19 cellular contexts compared by ENCODE assay signal in the genomic region with DNA sequence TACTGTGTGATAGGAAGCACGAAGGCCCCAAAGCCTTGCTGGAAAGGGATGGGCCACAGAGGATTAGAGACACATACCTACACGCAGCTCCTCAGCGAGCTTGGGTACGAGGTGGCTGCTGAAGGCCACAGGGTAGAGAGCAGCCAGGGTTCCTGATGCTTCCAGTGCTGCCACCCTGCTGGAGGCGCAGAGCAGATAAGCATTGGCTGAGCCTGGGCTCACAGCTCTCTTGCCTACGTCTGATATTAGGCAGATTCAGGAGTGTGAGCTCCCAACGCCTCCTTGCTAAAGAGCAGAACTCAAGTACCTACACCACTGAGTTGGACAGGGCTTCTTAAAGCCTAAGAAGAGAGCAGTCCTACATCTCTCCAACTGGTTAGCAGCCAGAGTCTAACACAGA. TPM values are rescaled to one million over a fixed set of nuclear protein-coding genes. Genes with fewer than 3 reads are reported as not detected.
DNase-seq lines count a peak whose midpoint lies in the region; ATAC-seq and TF ChIP-seq lines count a peak whose summit lies in the region.
"Had no signal": no experiment of that assay in that cellular context is flagged by ENCODE, and none has a peak within 500 bp of the region (broad histone marks: within the 10 kb centered on the region; RNA-seq: fewer than 3 reads in every experiment).

No MANE protein-coding gene starts in this region.

- WGBS in trophoblast cell (ENCODE audit: extremely low coverage, insufficient coverage, insufficient read length): no CpG with 5 or more reads among the region's 7 CpGs
- WGBS in body of pancreas, 2 donors: 90 to 98% methylated on average over 7 of the region's 7 CpGs
- 91 to 92% methylated on average over 7 of the region's 7 CpGs for WGBS in lower leg skin, 2 donors

- no peaks in the 10 kb centered on the region for H3K27me3 ChIP-seq in trophoblast cell (ENCODE audit: insufficient read depth, low read length)
- H3K27me3 ChIP-seq in body of pancreas: no peaks in the 10 kb centered on the region
- H3K27me3 ChIP-seq: SJSA1 had no signal

- H3K9me3 Mint-ChIP-seq in HFFc6: no peaks in the 10 kb centered on the region
- H3K9me3 Mint-ChIP-seq: CD14-positive monocyte had no signal

- TF ChIP-seq CTCF in HFFc6 (IDR thresholded peaks at IDR 0.05) (no peak), body of pancreas (IDR thresholded peaks at IDR 0.05) (no peak), lower leg skin (IDR thresholded peaks at IDR 0.05) (no peak)

- H3K36me3 Mint-ChIP-seq in HFFc6 (ENCODE audit: low read depth): peaks cover 26% of the 10 kb centered on the region

- no peak overlapping the region for H3K9ac ChIP-seq in trophoblast cell (ENCODE audit: low read length)

- H4K91ac ChIP-seq in trophoblast cell (ENCODE audit: low read depth, low read length): no peak overlapping the region

- peaks cover 3 to 6% of the 10 kb centered on the region in 2 experiments for H3K4me1 ChIP-seq in trophoblast cell (ENCODE audit: control insufficient read depth in 1 of 2, insufficient read depth in 2 of 2, low read length in 2 of 2)
- H3K4me1 ChIP-seq in body of pancreas: peaks cover 8% of the 10 kb centered on the region
- H3K4me1 ChIP-seq: SJSA1 had no signal

- no peak overlapping the region for H2BK120ac ChIP-seq in trophoblast cell (ENCODE audit: insufficient read depth, low read length, poor library complexity)

- no peak overlapping the region for H4K8ac ChIP-seq in trophoblast cell (ENCODE audit: low read depth, low read length)

- no peak overlapping the region for H3K14ac ChIP-seq in trophoblast cell (ENCODE audit: low read length)

- DNase-seq in AG20443 (ENCODE audit: low spot score): peak; percentile 5
- no peak for DNase-seq in HFFc6
- DNase-seq in islet precursor cell: peak; percentile 37
- no peak for DNase-seq in trophoblast cell
- no peak for DNase-seq in body of pancreas
- no peak for DNase-seq in dedifferentiated amniotic fluid mesenchymal stem cell (ENCODE audit: extremely low spot score)
- no peak for DNase-seq in lower leg skin (ENCODE audit: low spot score in 2 of 2)
- DNase-seq: AML-193, DMS153, H7, NCI-H1417 treated with DMSO at 0.1 percent for 48 hours, NCI-H1930, NCI-H446 treated with DMSO at 0.1 percent for 48 hours, NCI-H774, RPMI8226 had no signal

- H3K79me1 ChIP-seq in trophoblast cell (ENCODE audit: low read length): no peaks in the 10 kb centered on the region

- peak overlapping the region; percentile 22; the same call in 1 of the 2 replicates for H3K27ac Mint-ChIP-seq in HFFc6

- H3K9me3 ChIP-seq in trophoblast cell (ENCODE audit: insufficient read depth, low read depth, low read length) (no peaks in the 10 kb centered on the region), body of pancreas (no peaks in the 10 kb centered on the region)
- H3K9me3 ChIP-seq: SJSA1 had no signal

- H3K18ac ChIP-seq in trophoblast cell (ENCODE audit: low read length): peak overlapping the region; percentile 25

- H3K4me3 Mint-ChIP-seq in HFFc6: no peak overlapping the region
- H3K4me3 Mint-ChIP-seq: CD14-positive monocyte had no signal

- H2AK5ac ChIP-seq in trophoblast cell (ENCODE audit: low read length): no peak overlapping the region

- H3K27ac ChIP-seq in trophoblast cell (ENCODE audit: low read depth, low read length) (no peak overlapping the region), body of pancreas (no peak overlapping the region)
- H3K27ac ChIP-seq: HL-60, SJSA1 had no signal

- H3K4ac ChIP-seq in trophoblast cell (ENCODE audit: low read depth, low read length): no peak overlapping the region

- H3K4me3 ChIP-seq in trophoblast cell (ENCODE audit: low read depth, low read length) (no peak overlapping the region), body of pancreas (no peak overlapping the region), lower leg skin (ENCODE audit: low read depth, poor library complexity, severe bottlenecking) (no peak overlapping the region)
- H3K4me3 ChIP-seq: SJSA1 had no signal

- TF ChIP-seq POLR2A in body of pancreas (IDR thresholded peaks at IDR 0.05): no peak
- no peak for TF ChIP-seq POLR2A in lower leg skin (IDR thresholded peaks at IDR 0.05)

- H3K79me2 ChIP-seq in trophoblast cell (ENCODE audit: control insufficient read depth, insufficient read depth, low read length, poor library complexity): no peaks in the 10 kb centered on the region

- peaks cover 24% of the 10 kb centered on the region for H3K4me1 Mint-ChIP-seq in HFFc6 (ENCODE audit: low read depth)
- H3K4me1 Mint-ChIP-seq: CD14-positive monocyte had no signal

- no peak overlapping the region for H2AFZ ChIP-seq in trophoblast cell (ENCODE audit: insufficient read depth, low read length, poor library complexity)

- ATAC-seq in body of pancreas: no peak
- no peak for ATAC-seq in HG03097 (IDR thresholded peaks at IDR 0.05; ENCODE audit: low FRiP score, unreplicated experiment)

- H3K36me3 ChIP-seq in trophoblast cell (ENCODE audit: control insufficient read depth in 1 of 2, insufficient read depth in 2 of 2, low read length in 2 of 2) (peaks cover 58 to 75% of the 10 kb centered on the region in 2 experiments), body of pancreas (replicated peaks in 1 of 2; ENCODE audit: insufficient read depth in 1 of 2, low read depth in 2 of 2) (peaks cover 8 to 53% of the 10 kb centered on the region in 2 donors)

- intact Hi-C loops in body of pancreas (cut with DNase I): loop anchor here (5.0 kb wide), 1 partner anchor 86 kb away; no protein-coding TSS in a partner anchor
- intact Hi-C loops in lower leg skin (cut with DNase I; ENCODE audit: low total_unique reads): loop anchor here (10.0 kb wide), 2 partner anchors 89 to 149 kb away; no protein-coding TSS in a partner anchor

- H4K12ac ChIP-seq in trophoblast cell (ENCODE audit: low read depth, low read length): no peak overlapping the region

- no peak overlapping the region for H2BK5ac ChIP-seq in trophoblast cell (ENCODE audit: low read depth, low read length, poor library complexity)

- no peak overlapping the region for H3K23ac ChIP-seq in trophoblast cell (ENCODE audit: low read length)

- H2BK12ac ChIP-seq in trophoblast cell (ENCODE audit: low read length): peak overlapping the region; percentile 15

- no peak overlapping the region for H3K4me2 ChIP-seq in trophoblast cell (ENCODE audit: low read length)

- H3K27me3 Mint-ChIP-seq in HFFc6 (ENCODE audit: insufficient read depth): no peaks in the 10 kb centered on the region

RNA-seq across cellular contexts. Expression of gene ZDHHC16, which starts 20.0 kb away (rescaled TPM):
- 10 to 100 TPM; 60.7 to 64.9 (median 63.1) TPM for total RNA-seq in HFFc6 (2021; fragmentation: NEBNext Ultra II Directional; extraction: Animal tissue kit (Norgen Biotek cat#: 25700))
- polyA plus RNA-seq in trophoblast cell (2013): 33.1 and 33.5 TPM in 2 replicates
- total RNA-seq in body of pancreas (10 to 100 TPM; 17.5 to 18.2 TPM), lower leg skin (10 to 100 TPM; 12.1 to 21.8 (median 16.1) TPM)

RNA-seq across cellular contexts. Expression of gene EXOSC1, which starts 20.2 kb away (rescaled TPM):
- total RNA-seq in HFFc6 (2021; fragmentation: NEBNext Ultra II Directional; extraction: Animal tissue kit (Norgen Biotek cat#: 25700)): 10 to 100 TPM; 36.2 to 42.8 (median 39.9) TPM
- polyA plus RNA-seq in trophoblast cell (2013): 46.4 and 49.2 TPM in 2 replicates
- total RNA-seq in body of pancreas (10 to 100 TPM; 20.8 to 33.2 TPM), lower leg skin (10 to 100 TPM; 13.9 to 33.0 (median 26.2) TPM)

RNA-seq across cellular contexts. Expression of gene MMS19, which starts 32.2 kb away (rescaled TPM):
- total RNA-seq in HFFc6 (2021; fragmentation: NEBNext Ultra II Directional; extraction: Animal tissue kit (Norgen Biotek cat#: 25700)): 10 to 100 TPM; 53.8 to 61.2 (median 56.3) TPM
- 91.9 and 93.6 TPM in 2 replicates for polyA plus RNA-seq in trophoblast cell (2013)
- total RNA-seq in body of pancreas (10 to 100 TPM; 44.6 to 60.0 TPM), lower leg skin (100 to 1,000 TPM; 103 to 142 (median 115) TPM)

RNA-seq across cellular contexts. Expression of gene UBTD1, which starts 32.7 kb away (rescaled TPM):
- total RNA-seq in HFFc6 (2021; fragmentation: NEBNext Ultra II Directional; extraction: Animal tissue kit (Norgen Biotek cat#: 25700)): 10 to 100 TPM; 31.3 to 42.1 (median 34.8) TPM
- polyA plus RNA-seq in trophoblast cell (2013): 12.9 and 13.5 TPM in 2 replicates
- total RNA-seq in body of pancreas: 10 to 100 TPM in 1 of 2 donors, 1 to 10 TPM in 1; 9.1 to 33.9 TPM
- total RNA-seq in lower leg skin: 10 to 100 TPM; 42.7 to 60.6 (median 59.6) TPM

RNA-seq across cellular contexts. Expression of gene PGAM1, which starts 40.0 kb away (rescaled TPM):
- 100 to 1,000 TPM; 505 to 594 (median 542) TPM for total RNA-seq in HFFc6 (2021; fragmentation: NEBNext Ultra II Directional; extraction: Animal tissue kit (Norgen Biotek cat#: 25700))
- 324 and 327 TPM in 2 replicates for polyA plus RNA-seq in trophoblast cell (2013)
- total RNA-seq in body of pancreas: 10 to 100 TPM; 52.7 to 66.7 TPM
- total RNA-seq in lower leg skin: 100 to 1,000 TPM; 151 to 289 (median 240) TPM

Comparison
In these comparisons a context has a peak if more than half of its experiments do, and no peak if none do; other contexts are left out.
1. DNase-seq: peak in AG20443 (single experiment) and islet precursor cell (single experiment); none in HFFc6 (single experiment), trophoblast cell (0 of 2), body of pancreas (0 of 4), dedifferentiated amniotic fluid mesenchymal stem cell (single experiment) and lower leg skin (0 of 2).